14 cellular contexts compared by ENCODE assay signal in the genomic region with DNA sequence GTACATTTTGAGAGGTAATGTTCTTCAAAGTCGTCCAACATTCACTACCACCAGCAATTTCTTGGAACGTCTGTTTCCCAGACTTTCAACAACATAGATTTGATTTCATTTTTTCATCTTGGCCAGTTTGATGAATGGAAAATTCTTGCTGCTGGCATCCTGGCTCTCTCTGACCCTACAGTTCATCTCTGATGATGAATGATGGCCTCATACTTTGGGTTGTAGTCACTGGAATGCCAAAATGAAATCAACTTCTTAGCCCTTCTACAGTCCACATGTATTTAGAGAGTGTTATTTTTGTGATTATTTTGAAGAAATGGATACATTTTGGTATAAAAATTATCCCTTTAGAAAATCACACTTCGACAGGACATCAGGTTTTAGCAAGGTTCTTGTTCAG. TPM values are rescaled to one million over a fixed set of nuclear protein-coding genes. Genes with fewer than 3 reads are reported as not detected.
DNase-seq lines count a peak whose midpoint lies in the region; ATAC-seq and TF ChIP-seq lines count a peak whose summit lies in the region.
"Had no signal": no experiment of that assay in that cellular context is flagged by ENCODE, and none has a peak within 500 bp of the region (broad histone marks: within the 10 kb centered on the region; RNA-seq: fewer than 3 reads in every experiment).

No MANE protein-coding gene starts in this region.

- TF ChIP-seq CTCF in HFFc6 (IDR thresholded peaks at IDR 0.05) (no peak), adrenal gland (IDR thresholded peaks at IDR 0.05) (no peak), mesothelial cell of epicardium (IDR thresholded peaks at IDR 0.05; ENCODE audit: unreplicated experiment) (no peak)

- H3K4me1 ChIP-seq in adrenal gland (replicated peaks in 1 of 2) (peaks cover 7 to 17% of the 10 kb centered on the region in 2 donors), subcutaneous abdominal adipose tissue (ENCODE audit: control insufficient read depth in 5 of 5, insufficient read depth in 5 of 5, low read length in 5 of 5) (peaks cover 0 to 41% (median 12%) of the 10 kb centered on the region in 5 donors)
- H3K4me1 ChIP-seq: body of pancreas, pancreas had no signal

- intact Hi-C loops in adrenal gland (cut with DNase I) = no loop called here
- intact Hi-C loops in head of caudate nucleus (cut with DNase I) = no loop called here

- peak overlapping the region; percentile 94 for H3K27ac Mint-ChIP-seq in HFFc6
- no peak overlapping the region for H3K27ac Mint-ChIP-seq in mesothelial cell of epicardium
- H3K27ac Mint-ChIP-seq: stimulated activated naive B cell treated with anti-CD40 and anti-IgM and Interleukin-4, amounts not matched to agents 10 μg/mL and 1 μg/mL and 100 μg/mL, for 72 hours had no signal

- 50 to 65% (median 52%) methylated on average over 3 of the region's 3 CpGs for WGBS in adrenal gland, 4 donors

- DNase-seq in HFFc6 (peak; percentile 39), adrenal gland (no peak), fibroblast of peridontal ligament (ENCODE audit: extremely low read depth) (peak; percentile 78), head of caudate nucleus (no peak), mesothelial cell of epicardium (ENCODE audit: low spot score in 2 of 2, unreplicated experiment in 2 of 2) (no peak), HuH-7 (ENCODE audit: low spot score) (no peak)
- DNase-seq: left lung; NCI-H69; pancreas; stimulated activated CD4-positive, alpha-beta T cell treated with anti-CD3 and anti-CD28 coated beads, Interleukin-2, amount 100 ng/mL, for 24 hours; stimulated activated naive B cell treated with anti-CD40 and anti-IgM and Interleukin-4, amounts not matched to agents 10 μg/mL and 1 μg/mL and 100 μg/mL, for 72 hours had no signal

- H3K4me3 Mint-ChIP-seq in HFFc6 = peak overlapping the region; percentile 84
- H3K4me3 Mint-ChIP-seq in mesothelial cell of epicardium = no peak overlapping the region
- H3K4me3 Mint-ChIP-seq: stimulated activated naive B cell treated with anti-CD40 and anti-IgM and Interleukin-4, amounts not matched to agents 10 μg/mL and 1 μg/mL and 100 μg/mL, for 72 hours had no signal

- H3K9me3 Mint-ChIP-seq in HFFc6 = no peaks in the 10 kb centered on the region
- H3K9me3 Mint-ChIP-seq in mesothelial cell of epicardium = peaks cover 20% of the 10 kb centered on the region
- H3K9me3 Mint-ChIP-seq: stimulated activated naive B cell treated with anti-CD40 and anti-IgM and Interleukin-4, amounts not matched to agents 10 μg/mL and 1 μg/mL and 100 μg/mL, for 72 hours had no signal

- H3K27ac ChIP-seq in adrenal gland (peak overlapping the region in 4 of 5 donors; percentile 48 to 71 (median 64)), subcutaneous abdominal adipose tissue (ENCODE audit: low read depth, low read length) (peak overlapping the region; percentile 11)
- H3K27ac ChIP-seq: pancreas had no signal

- H3K4me1 Mint-ChIP-seq in HFFc6 (ENCODE audit: low read depth) (peaks cover 55% of the 10 kb centered on the region), mesothelial cell of epicardium (peaks cover 19% of the 10 kb centered on the region)

- H3K27me3 ChIP-seq in adrenal gland (no peaks in the 10 kb centered on the region), subcutaneous abdominal adipose tissue (ENCODE audit: control insufficient read depth in 5 of 5, insufficient read depth in 4 of 5, low read length in 5 of 5) (peaks cover 0 to 4% (median 2%) of the 10 kb centered on the region in 5 donors)
- H3K27me3 ChIP-seq: body of pancreas, left lung, pancreas had no signal

- H3K9me3 ChIP-seq in adrenal gland (replicated peaks in 1 of 3) (no peaks in the 10 kb centered on the region), subcutaneous abdominal adipose tissue (ENCODE audit: control insufficient read depth in 5 of 5, low read length in 5 of 5) (no peaks in the 10 kb centered on the region)
- H3K9me3 ChIP-seq: body of pancreas, left lung, pancreas had no signal

- no peak overlapping the region for H3K9ac ChIP-seq in subcutaneous abdominal adipose tissue (ENCODE audit: low read length in 5 of 5)

- H3K27me3 Mint-ChIP-seq in HFFc6 (ENCODE audit: insufficient read depth) (no peaks in the 10 kb centered on the region), mesothelial cell of epicardium (ENCODE audit: low read depth) (peaks cover under 1% of the 10 kb centered on the region)
- H3K27me3 Mint-ChIP-seq: stimulated activated naive B cell treated with anti-CD40 and anti-IgM and Interleukin-4, amounts not matched to agents 10 μg/mL and 1 μg/mL and 100 μg/mL, for 72 hours had no signal

- H3K36me3 ChIP-seq in adrenal gland (replicated peaks in 1 of 2) = no peaks in the 10 kb centered on the region
- H3K36me3 ChIP-seq in subcutaneous abdominal adipose tissue (ENCODE audit: control insufficient read depth in 5 of 5, insufficient read depth in 5 of 5, low read length in 5 of 5) = no peaks in the 10 kb centered on the region
- H3K36me3 ChIP-seq: left lung, pancreas had no signal

- TF ChIP-seq POLR2A in adrenal gland (IDR thresholded peaks at IDR 0.05) = no peak

- no peak for ATAC-seq in HG02623 (IDR thresholded peaks at IDR 0.05; ENCODE audit: unreplicated experiment)
- ATAC-seq: body of pancreas; pancreas; stimulated activated naive B cell treated with anti-CD40 and anti-IgM and Interleukin-4, amounts not matched to agents 10 μg/mL and 1 μg/mL and 100 μg/mL, for 72 hours had no signal

- H3K4me3 ChIP-seq in adrenal gland (no peak overlapping the region), subcutaneous abdominal adipose tissue (ENCODE audit: low read depth in 1 of 5, low read length in 5 of 5) (no peak overlapping the region)
- H3K4me3 ChIP-seq: body of pancreas, left lung, pancreas had no signal

- H3K36me3 Mint-ChIP-seq in HFFc6 (ENCODE audit: low read depth) (peaks cover 6% of the 10 kb centered on the region; the same call in 1 of the 2 replicates), mesothelial cell of epicardium (peaks cover 2% of the 10 kb centered on the region)

RNA-seq across cellular contexts. Expression of gene CHST7, which starts 8.8 kb away (rescaled TPM):
- 10 to 100 TPM; 16.1 to 17.8 (median 17.0) TPM for total RNA-seq in HFFc6 (2021; fragmentation: NEBNext Ultra II Directional; extraction: Animal tissue kit (Norgen Biotek cat#: 25700))
- 10 to 100 TPM in 4 of 8 donors, 1 to 10 TPM in 4; 4.1 to 24.1 (median 10.2) TPM for total RNA-seq in adrenal gland
- 1 to 10 TPM; 1.8 to 2.8 (median 2.2) TPM for polyA plus RNA-seq in adrenal gland
- 0.40 to 0.54 TPM (median 0.53 TPM) in 3 replicates for total RNA-seq in mesothelial cell of epicardium

RNA-seq across cellular contexts. Expression of gene ZNF674, which starts 37.1 kb away (rescaled TPM):
- total RNA-seq in HFFc6 (2021; fragmentation: NEBNext Ultra II Directional; extraction: Animal tissue kit (Norgen Biotek cat#: 25700)) = 1 to 10 TPM; 5.1 to 7.1 (median 6.5) TPM
- 10 to 100 TPM in 1 of 8 donors, 1 to 10 TPM in 7; 2.1 to 16.3 (median 4.6) TPM for total RNA-seq in adrenal gland
- 1 to 10 TPM in 2 of 3 donors, under 1 TPM in 1; 0.71 to 3.6 (median 1.9) TPM for polyA plus RNA-seq in adrenal gland
- 4.5 to 6.4 TPM (median 5.7 TPM) in 3 replicates for total RNA-seq in mesothelial cell of epicardium

Comparison
In these comparisons a context has a peak if more than half of its experiments do, and no peak if none do; other contexts are left out.
1. DNase-seq: peak in HFFc6 (single experiment) and fibroblast of peridontal ligament (single experiment); none in adrenal gland (0 of 7), head of caudate nucleus (0 of 42), mesothelial cell of epicardium (0 of 2) and HuH-7 (single experiment).